In genomic region chr7:28671526-28671925, GRCh38 we compare ENCODE assay signal across 1 cellular context.
TF ChIP-seq lines count a peak whose summit lies in the region.

No MANE protein-coding gene starts in this region.

TF ChIP-seq in WTC11, 78 proteins besides CTCF, POLR2A, EP300 and RAD21 (continued from another document):
- TF ChIP-seq FOXP4 (CRISPR knock-in tag; IDR thresholded peaks at IDR 0.05) = no peak
- TF ChIP-seq GTF2I (CRISPR knock-in tag; conservative IDR thresholded peaks at IDR 0.05) = no peak
- no peak for TF ChIP-seq RELA (CRISPR knock-in tag; IDR thresholded peaks at IDR 0.05; ENCODE audit: borderline replicate concordance)
- no peak for TF ChIP-seq NR1H2 (CRISPR knock-in tag; IDR thresholded peaks at IDR 0.05)
- TF ChIP-seq ATF3 (CRISPR knock-in tag; conservative IDR thresholded peaks at IDR 0.05) = no peak
- no peak for TF ChIP-seq ESRRA (CRISPR knock-in tag; IDR thresholded peaks at IDR 0.05; ENCODE audit: borderline replicate concordance)
- TF ChIP-seq ZNF121 (CRISPR knock-in tag; IDR thresholded peaks at IDR 0.05) = no peak
- TF ChIP-seq TP53 (CRISPR knock-in tag; IDR thresholded peaks at IDR 0.05) = no peak
